ENCODE assay signal across 18 cellular contexts in genomic region chr20:37353285-37353849, GRCh38. TPM values are rescaled to one million over a fixed set of nuclear protein-coding genes. Genes with fewer than 3 reads are reported as not detected.
DNase-seq lines count a peak whose midpoint lies in the region; ATAC-seq and TF ChIP-seq lines count a peak whose summit lies in the region.
"Had no signal": no experiment of that assay in that cellular context is flagged by ENCODE, and none has a peak within 500 bp of the region (broad histone marks: within the 10 kb centered on the region; RNA-seq: fewer than 3 reads in every experiment).

No MANE protein-coding gene starts in this region.

- H3K27me3 Mint-ChIP-seq in activated T-cell treated with anti-CD3 and anti-CD28 coated beads, Interleukin-2, amount 50 U/mL, for 24 hours = no peaks in the 10 kb centered on the region
- H3K27me3 Mint-ChIP-seq in neural crest cell (ENCODE audit: low read depth) = no peaks in the 10 kb centered on the region
- H3K27me3 Mint-ChIP-seq: CD8-positive, alpha-beta memory T cell had no signal

- H3K27ac ChIP-seq in RWPE1 = peak overlapping the region; percentile 46; the same call in 1 of the 2 replicates
- no peak overlapping the region for H3K27ac ChIP-seq in upper lobe of right lung
- H3K27ac ChIP-seq in ascending aorta = peak overlapping the region in 1 of 2 donors; percentile 73

- CTCF ChIA-PET in RWPE1 (lab: Yijun Ruan, JAX) = interaction anchor here (0.6 to 1.1 kb wide), 2 partner anchors 24 to 26 kb away, joined by 4 to 11 read pairs; no protein-coding TSS in a partner anchor

- H3K27ac Mint-ChIP-seq in activated T-cell treated with anti-CD3 and anti-CD28 coated beads, Interleukin-2, amount 50 U/mL, for 24 hours = no peak overlapping the region
- H3K27ac Mint-ChIP-seq in neural crest cell (ENCODE audit: unreplicated experiment) = peak overlapping the region; percentile 13
- H3K27ac Mint-ChIP-seq: CD8-positive, alpha-beta memory T cell had no signal

- no peak overlapping the region for H3K4me3 ChIP-seq in upper lobe of right lung
- no peak overlapping the region for H3K4me3 ChIP-seq in ascending aorta

- no peaks in the 10 kb centered on the region for H3K9me3 Mint-ChIP-seq in activated T-cell treated with anti-CD3 and anti-CD28 coated beads, Interleukin-2, amount 50 U/mL, for 24 hours
- H3K9me3 Mint-ChIP-seq in neural crest cell = no peaks in the 10 kb centered on the region
- H3K9me3 Mint-ChIP-seq: CD8-positive, alpha-beta memory T cell had no signal

- H3K36me3 ChIP-seq in upper lobe of right lung (no peaks in the 10 kb centered on the region), ascending aorta (peaks cover 4 to 5% of the 10 kb centered on the region in 2 donors)

- H3K4me1 Mint-ChIP-seq in activated T-cell treated with anti-CD3 and anti-CD28 coated beads, Interleukin-2, amount 50 U/mL, for 24 hours (ENCODE audit: low read depth) = no peaks in the 10 kb centered on the region
- H3K4me1 Mint-ChIP-seq in neural crest cell = peaks cover 63% of the 10 kb centered on the region

- intact Hi-C loops in upper lobe of right lung (cut with DNase I) (no loop called here), ascending aorta (cut with DNase I) (no loop called here)

- H3K9me3 ChIP-seq in upper lobe of right lung = no peaks in the 10 kb centered on the region
- H3K9me3 ChIP-seq in ascending aorta = no peaks in the 10 kb centered on the region

- no peaks in the 10 kb centered on the region for H3K36me3 Mint-ChIP-seq in activated T-cell treated with anti-CD3 and anti-CD28 coated beads, Interleukin-2, amount 50 U/mL, for 24 hours (ENCODE audit: low read depth)
- no peaks in the 10 kb centered on the region for H3K36me3 Mint-ChIP-seq in neural crest cell (ENCODE audit: low read depth)

- H3K4me3 Mint-ChIP-seq in activated T-cell treated with anti-CD3 and anti-CD28 coated beads, Interleukin-2, amount 50 U/mL, for 24 hours = no peak overlapping the region
- peak overlapping the region; percentile 5 for H3K4me3 Mint-ChIP-seq in neural crest cell

- H3K4me1 ChIP-seq in upper lobe of right lung (peaks cover 41% of the 10 kb centered on the region), ascending aorta (peaks cover 9 to 67% of the 10 kb centered on the region in 2 donors)

- peak; percentile 12 for DNase-seq in activated T-cell treated with anti-CD3 and anti-CD28 coated beads, Interleukin-2, amount 50 U/mL, for 24 hours
- DNase-seq in activated T-cell treated with anti-CD3 and anti-CD28 coated beads, Interleukin-2, amount 50 U/mL, for 1 hour = no peak
- no peak for DNase-seq in RWPE1 (ENCODE audit: low spot score)
- DNase-seq in neural crest cell (ENCODE audit: low read depth, low spot score) = no peak
- DNase-seq in upper lobe of right lung = peak; percentile 32
- no peak for DNase-seq in ascending aorta (ENCODE audit: low spot score in 2 of 2)
- DNase-seq in HPDE6-E6E7 (ENCODE audit: extremely low spot score) = no peak
- DNase-seq in RPMI8226 = no peak
- DNase-seq: C1 segment of cervical spinal cord; CD8-positive, alpha-beta memory T cell; DMS79 treated with DMSO at 0.1 percent for 48 hours; KG1; MV-4-11; NCI-H1417; NCI-H187 treated with DMSO at 0.1 percent for 48 hours; NCI-H226; NCI-H524 treated with DMSO at 0.1 percent for 48 hours had no signal

- no peak for ATAC-seq in upper lobe of right lung
- ATAC-seq: Right ventricle myocardium inferior had no signal

- TF ChIP-seq CTCF in RWPE1 (conservative IDR thresholded peaks at IDR 0.05; ENCODE audit: low read depth) (no peak), neural crest cell (conservative IDR thresholded peaks at IDR 0.05) (no peak), upper lobe of right lung (IDR thresholded peaks at IDR 0.05) (no peak), ascending aorta (IDR thresholded peaks at IDR 0.05) (no peak)

- POLR2A ChIA-PET in RWPE1 (lab: Yijun Ruan, JAX; ENCODE audit: low non-redundant PET) = no interaction called here

- no peaks in the 10 kb centered on the region for H3K27me3 ChIP-seq in upper lobe of right lung
- no peaks in the 10 kb centered on the region for H3K27me3 ChIP-seq in ascending aorta

RNA-seq across cellular contexts. Expression of gene SRC, which starts 7.4 kb away (rescaled TPM):
- 58.6 and 60.4 TPM in 2 replicates for total RNA-seq in neural crest cell
- total RNA-seq in upper lobe of right lung = 64.0 TPM
- 67.4 TPM for total RNA-seq in ascending aorta

Comparison
In these comparisons a context has a peak if more than half of its experiments do, and no peak if none do; other contexts are left out.
1. DNase-seq: peak in activated T-cell treated with anti-CD3 and anti-CD28 coated beads, Interleukin-2, amount 50 U/mL, for 24 hours (single experiment) and upper lobe of right lung (single experiment); none in activated T-cell treated with anti-CD3 and anti-CD28 coated beads, Interleukin-2, amount 50 U/mL, for 1 hour (single experiment), RWPE1 (single experiment), neural crest cell (single experiment), ascending aorta (0 of 2), HPDE6-E6E7 (single experiment) and RPMI8226 (single experiment).